In the genomic region with DNA sequence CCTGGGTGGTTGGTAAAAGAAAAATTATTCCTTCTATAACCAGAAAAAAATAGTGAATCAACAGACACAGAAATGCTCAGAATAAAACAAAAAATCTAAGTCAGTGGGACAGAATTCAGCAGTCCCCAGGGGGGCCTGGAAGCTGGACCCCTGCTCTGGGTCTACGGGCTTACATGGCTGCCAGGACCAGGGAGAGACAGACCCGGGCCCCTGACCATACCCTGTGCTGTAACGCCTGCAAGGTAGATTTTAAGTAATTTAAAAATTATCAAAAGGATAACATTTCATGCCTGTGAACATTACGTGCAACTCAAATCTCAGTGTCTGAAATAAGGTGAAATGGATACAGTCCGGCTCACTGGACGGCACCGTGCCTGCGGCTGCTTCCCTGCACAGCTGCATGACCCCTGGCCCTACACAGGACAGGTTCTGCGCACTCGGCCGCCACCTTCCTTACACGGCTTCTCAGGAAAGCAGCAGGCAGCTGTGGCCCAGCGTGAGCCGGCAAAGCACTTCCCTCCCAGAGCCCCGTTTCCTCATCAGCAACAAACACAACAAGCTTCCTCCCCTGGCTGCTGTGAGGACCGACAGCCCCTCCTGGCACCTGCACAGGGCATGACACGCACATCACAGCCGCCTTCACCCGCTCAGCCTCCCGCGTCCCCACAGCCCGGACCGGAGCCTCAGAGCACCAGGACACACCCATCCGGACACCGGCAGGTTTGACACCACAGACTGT, we compare ENCODE assay signal across 8 cellular contexts. TPM values are rescaled to one million over a fixed set of nuclear protein-coding genes. Genes with fewer than 3 reads are reported as not detected.
DNase-seq lines count a peak whose midpoint lies in the region; ATAC-seq and TF ChIP-seq lines count a peak whose summit lies in the region.

No MANE protein-coding gene starts in this region.

- no peak for ATAC-seq in Right ventricle myocardium superior (ENCODE audit: poor library complexity)
- no peak for ATAC-seq in GM18519 (IDR thresholded peaks at IDR 0.05; ENCODE audit: low FRiP score, unreplicated experiment)

- no peak overlapping the region for H3K4me3 ChIP-seq in prostate gland

- H3K36me3 ChIP-seq in prostate gland: no peaks in the 10 kb centered on the region

- TF ChIP-seq POLR2A in prostate gland (IDR thresholded peaks at IDR 0.05): no peak

- H3K27ac Mint-ChIP-seq in activated T-cell treated with anti-CD3 and anti-CD28 coated beads, Interleukin-2, amount 50 U/mL, for 24 hours: peak overlapping the region; percentile 97

- 82% methylated on average over 25 of the region's 25 CpGs for WGBS in prostate gland

- H3K4me1 Mint-ChIP-seq in activated T-cell treated with anti-CD3 and anti-CD28 coated beads, Interleukin-2, amount 50 U/mL, for 24 hours (ENCODE audit: low read depth): peaks cover 81% of the 10 kb centered on the region

- DNase-seq in NCI-H2029 (lab: John Stamatoyannopoulos, UW) (peak; percentile 25), NCI-H2029 treated with DMSO at 0.1 percent for 48 hours (lab: John Stamatoyannopoulos, UW) (no peak), NCI-H69 (lab: John Stamatoyannopoulos, UW) (peak; percentile 26), Right ventricle myocardium superior (peak; percentile 72), prostate gland (ENCODE audit: low spot score) (no peak)
- DNase-seq in activated T-cell treated with anti-CD3 and anti-CD28 coated beads, Interleukin-2, amount 50 U/mL, for 24 hours: peak; percentile 78
- peak; percentile 75 for DNase-seq in stimulated activated CD4-positive, alpha-beta T cell treated with anti-CD3 and anti-CD28 coated beads, Interleukin-1b, Interleukin-23, amount 100 ng/mL, for 48 hours

- H3K4me1 ChIP-seq in prostate gland (replicated peaks): no peaks in the 10 kb centered on the region

- H3K9me3 ChIP-seq in prostate gland: no peaks in the 10 kb centered on the region

- no peak overlapping the region for H3K27ac ChIP-seq in prostate gland

- H3K27me3 ChIP-seq in prostate gland (replicated peaks; ENCODE audit: insufficient read depth): no peaks in the 10 kb centered on the region

- peaks cover 34% of the 10 kb centered on the region for H3K36me3 Mint-ChIP-seq in activated T-cell treated with anti-CD3 and anti-CD28 coated beads, Interleukin-2, amount 50 U/mL, for 24 hours (ENCODE audit: low read depth)

- no peak for TF ChIP-seq CTCF in prostate gland (IDR thresholded peaks at IDR 0.05)

- peak overlapping the region; percentile 81 for H3K4me3 Mint-ChIP-seq in activated T-cell treated with anti-CD3 and anti-CD28 coated beads, Interleukin-2, amount 50 U/mL, for 24 hours

- H3K9me3 Mint-ChIP-seq in activated T-cell treated with anti-CD3 and anti-CD28 coated beads, Interleukin-2, amount 50 U/mL, for 24 hours: no peaks in the 10 kb centered on the region

- no peaks in the 10 kb centered on the region for H3K27me3 Mint-ChIP-seq in activated T-cell treated with anti-CD3 and anti-CD28 coated beads, Interleukin-2, amount 50 U/mL, for 24 hours

- intact Hi-C loops in Right ventricle myocardium superior (cut with DNase I) (no loop called here), prostate gland (cut with DNase I) (no loop called here)

RNA-seq across cellular contexts. Expression of a gene that starts 22.2 kb away (rescaled TPM):
- 11.2 TPM for total RNA-seq in Right ventricle myocardium superior
- total RNA-seq in prostate gland: 10 to 100 TPM in 1 of 2 donors, 1 to 10 TPM in 1; 8.6 to 12.5 TPM

Comparison
In these comparisons a context has a peak if more than half of its experiments do, and no peak if none do; other contexts are left out.
1. DNase-seq: peak in NCI-H2029 (single experiment), NCI-H69 (single experiment), activated T-cell treated with anti-CD3 and anti-CD28 coated beads, Interleukin-2, amount 50 U/mL, for 24 hours (single experiment), Right ventricle myocardium superior (single experiment) and stimulated activated CD4-positive, alpha-beta T cell treated with anti-CD3 and anti-CD28 coated beads, Interleukin-1b, Interleukin-23, amount 100 ng/mL, for 48 hours (single experiment); none in NCI-H2029 treated with DMSO at 0.1 percent for 48 hours (single experiment) and prostate gland (single experiment).